In genomic region chr15:84658788-84659411, GRCh38 we compare ENCODE assay signal across 9 cellular contexts. TPM values are rescaled to one million over a fixed set of nuclear protein-coding genes. Genes with fewer than 3 reads are reported as not detected.
DNase-seq lines count a peak whose midpoint lies in the region; ATAC-seq, FAIRE-seq and TF ChIP-seq lines count a peak whose summit lies in the region.
"Had no signal": no experiment of that assay in that cellular context is flagged by ENCODE, and none has a peak within 500 bp of the region (broad histone marks: within the 10 kb centered on the region; RNA-seq: fewer than 3 reads in every experiment).

No MANE protein-coding gene starts in this region.

- H3K4me3 ChIP-seq in SU-DHL-6 (ENCODE audit: insufficient read depth, low read length, poor library complexity, severe bottlenecking) (peak overlapping the region; percentile 46), fibroblast of pulmonary artery (replicated peaks; ENCODE audit: low read depth, low read length) (peak overlapping the region; percentile 52), sigmoid colon (peak overlapping the region; percentile 35 to 76 (median 66))

- H3K4me2 ChIP-seq in SU-DHL-6 (ENCODE audit: low read depth, low read length, poor library complexity, severe bottlenecking): peak overlapping the region; percentile 63

- no peaks in the 10 kb centered on the region for H3K79me2 ChIP-seq in SU-DHL-6 (ENCODE audit: insufficient read depth, low read length)

- intact Hi-C loops in sigmoid colon (cut with DNase I): loop anchor here (2.0 to 5.0 kb wide), 4 partner anchors 43 to 268 kb away; no protein-coding TSS in a partner anchor

- DNase-seq in GM12892 (ENCODE audit: insufficient read length) (no peak), fibroblast of pulmonary artery (ENCODE audit: low read depth) (no peak), sigmoid colon (no peak), NCI-H1930 (lab: John Stamatoyannopoulos, UW) (no peak), NCI-H510A treated with DMSO at 0.1 percent for 48 hours (lab: John Stamatoyannopoulos, UW) (no peak), 8988T (no peak)

- H3K9ac ChIP-seq in SU-DHL-6 (ENCODE audit: low read length): peak overlapping the region; percentile 55

- TF ChIP-seq EP300 in sigmoid colon (IDR thresholded peaks at IDR 0.05): no peak

- peak overlapping the region; percentile 52 for H2AFZ ChIP-seq in SU-DHL-6 (ENCODE audit: low read depth, low read length, severe bottlenecking)

- no peaks in the 10 kb centered on the region for H3K27me3 ChIP-seq in SU-DHL-6 (ENCODE audit: low read length)
- no peaks in the 10 kb centered on the region for H3K27me3 ChIP-seq in sigmoid colon

- TF ChIP-seq POLR2A in GM12892 (IDR thresholded peaks at IDR 0.05; ENCODE audit: low read depth, low read length) (no peak), sigmoid colon (IDR thresholded peaks at IDR 0.05) (no peak)

- H3K9me3 ChIP-seq in SU-DHL-6 (ENCODE audit: insufficient read depth, low read length): no peaks in the 10 kb centered on the region
- no peaks in the 10 kb centered on the region for H3K9me3 ChIP-seq in sigmoid colon

- no peak for ATAC-seq in GM18907 (IDR thresholded peaks at IDR 0.05; ENCODE audit: unreplicated experiment)

- TF ChIP-seq CTCF in SU-DHL-6 (IDR thresholded peaks at IDR 0.05; ENCODE audit: insufficient read depth, low read length, poor library complexity, severe bottlenecking) (no peak), fibroblast of pulmonary artery (IDR thresholded peaks at IDR 0.05; ENCODE audit: low read length, missing control alignments) (no peak), sigmoid colon (IDR thresholded peaks at IDR 0.05) (no peak)

- no peaks in the 10 kb centered on the region for H4K20me1 ChIP-seq in SU-DHL-6 (ENCODE audit: low read depth, low read length)

- no peaks in the 10 kb centered on the region for H3K9me2 ChIP-seq in SU-DHL-6 (replicated peaks; ENCODE audit: insufficient read depth, low read length)

- H3K27ac ChIP-seq in SU-DHL-6 (ENCODE audit: low read depth, low read length): peak overlapping the region; percentile 68
- peak overlapping the region; percentile 87 to 92 (median 90) for H3K27ac ChIP-seq in sigmoid colon

- WGBS in sigmoid colon, 2 donors: 24 to 53% methylated on average over 7 of the region's 7 CpGs

- H3K4me1 ChIP-seq in sigmoid colon: peaks cover 0 to 30% (median 16%) of the 10 kb centered on the region in 4 donors

- H3F3A ChIP-seq in SU-DHL-6 (ENCODE audit: insufficient read depth): peaks cover 28% of the 10 kb centered on the region

- FAIRE-seq in GM12892 (lab: Jason Lieb, UNC): peak; percentile 51
- FAIRE-seq: TTC549 had no signal

- H3K36me3 ChIP-seq in SU-DHL-6 (ENCODE audit: low read length) (no peaks in the 10 kb centered on the region), sigmoid colon (no peaks in the 10 kb centered on the region)

RNA-seq across cellular contexts. Expression of gene NMB, which starts 0.9 kb away (rescaled TPM):
- polyA plus RNA-seq in GM12892 (2012; ENCODE audit: missing spikeins): 1.8 TPM
- 1 to 10 TPM; 3.0 to 8.9 (median 8.0) TPM for total RNA-seq in sigmoid colon
- polyA plus RNA-seq in sigmoid colon: 1 to 10 TPM in 2 of 3 donors, under 1 TPM in 1; 0.69 to 8.2 (median 1.2) TPM

RNA-seq across cellular contexts. Expression of gene WDR73, which starts 4.8 kb away (rescaled TPM):
- 15.7 TPM for polyA plus RNA-seq in GM12892 (2012; ENCODE audit: missing spikeins)
- total RNA-seq in sigmoid colon: 10 to 100 TPM; 16.8 to 22.7 (median 19.2) TPM
- 10 to 100 TPM in 2 of 3 donors, 1 to 10 TPM in 1; 6.7 to 18.7 (median 10.8) TPM for polyA plus RNA-seq in sigmoid colon

RNA-seq across cellular contexts. Expression of gene SEC11A, which starts 57.0 kb away (rescaled TPM):
- polyA plus RNA-seq in GM12892 (2012; ENCODE audit: missing spikeins): 144 TPM
- 100 to 1,000 TPM in 2 of 4 donors, 10 to 100 TPM in 2; 83.9 to 153 (median 112) TPM for total RNA-seq in sigmoid colon
- 100 to 1,000 TPM; 152 to 216 (median 166) TPM for polyA plus RNA-seq in sigmoid colon

RNA-seq across cellular contexts. Expression of gene ZSCAN2, which starts 58.1 kb away (rescaled TPM):
- polyA plus RNA-seq in GM12892 (2012; ENCODE audit: missing spikeins): 10.1 TPM
- total RNA-seq in sigmoid colon: 10 to 100 TPM in 1 of 4 donors, 1 to 10 TPM in 3; 4.2 to 17.0 (median 6.8) TPM
- polyA plus RNA-seq in sigmoid colon: 1 to 10 TPM; 2.4 to 6.9 (median 4.2) TPM
